In genomic region chr11:92932023-92932422, GRCh38 we compare ENCODE assay signal across 28 cellular contexts. TPM values are rescaled to one million over a fixed set of nuclear protein-coding genes. Genes with fewer than 3 reads are reported as not detected.
A peak's percentile ranks its signal among the peaks of the same experiment; 100 is the strongest.
DNase-seq lines count a peak whose midpoint lies in the region; FAIRE-seq lines count a peak whose summit lies in the region.
"Had no signal": no experiment of that assay in that cellular context is flagged by ENCODE, and none has a peak within 500 bp of the region (broad histone marks: within the 10 kb centered on the region; RNA-seq: fewer than 3 reads in every experiment).

No MANE protein-coding gene starts in this region.

- FAIRE-seq in HTR-8/SVneo (lab: Jason Lieb, UNC) = no peak
- FAIRE-seq: GM12891, HepG2, keratinocyte had no signal

- DNase-seq in DMS53 (lab: John Stamatoyannopoulos, UW) = peak; percentile 56
- DNase-seq in HT1080 (ENCODE audit: low read depth) = peak; percentile 36
- peak; percentile 41 for DNase-seq in astrocyte of the hippocampus (ENCODE audit: low read depth, low spot score)
- DNase-seq in kidney tubule cell (ENCODE audit: low spot score) = peak; percentile 73
- DNase-seq in dedifferentiated amniotic fluid mesenchymal stem cell (ENCODE audit: extremely low spot score) = no peak
- no peak for DNase-seq in stimulated activated CD8-positive, alpha-beta memory T cell treated with anti-CD3 and anti-CD28 coated beads, Interleukin-4, amount 100 ng/mL, for 48 hours
- no peak for DNase-seq in HTR-8/SVneo (ENCODE audit: insufficient read length, low spot score)
- DNase-seq in NCI-H1048 (lab: John Stamatoyannopoulos, UW) = no peak
- DNase-seq: activated CD4-positive, alpha-beta T cell treated with anti-CD3 and anti-CD28 coated beads, Interleukin-2, amount 50 U/mL, for 4 hours; activated naive CD4-positive, alpha-beta T cell treated with anti-CD3 and anti-CD28 coated beads, Interleukin-2, amount 50 U/mL, for 16 hours; AML-193; CD4-positive, alpha-beta memory T cell; gastrocnemius medialis; H9; NCI-H1092; NCI-H187 treated with DMSO at 0.1 percent for 48 hours; T-helper 9 cell had no signal

RNA-seq across cellular contexts. Expression of gene MTNR1B, which starts 37.4 kb away (rescaled TPM):
- total RNA-seq in HT1080 (2014; rRNA removed; shearing (Covaris generic)) = not detected in 2 replicates
- not detected in 2 replicates for polyA plus RNA-seq in HT1080 (2015; cell fraction: cytosol; rRNA removed)
- not detected in 2 replicates for polyA plus RNA-seq in HT1080 (2015; cell fraction: nucleus; rRNA removed)
- total RNA-seq: CD4-positive, alpha-beta memory T cell; gastrocnemius medialis; H9; HepG2; LHCN-M2; lung; neural crest cell; OCI-LY7; progenitor cell of endocrine pancreas; skeletal muscle tissue; subcutaneous adipose tissue had no signal
- polyA plus RNA-seq: CD4-positive, alpha-beta memory T cell; esophagus; HepG2; keratinocyte; lung had no signal

Comparison
In these comparisons a context has a peak if more than half of its experiments do, and no peak if none do; other contexts are left out.
1. DNase-seq: peak in DMS53 (single experiment), HT1080 (single experiment), astrocyte of the hippocampus (single experiment) and kidney tubule cell (single experiment); none in dedifferentiated amniotic fluid mesenchymal stem cell (single experiment), stimulated activated CD8-positive, alpha-beta memory T cell treated with anti-CD3 and anti-CD28 coated beads, Interleukin-4, amount 100 ng/mL, for 48 hours (single experiment), HTR-8/SVneo (single experiment) and NCI-H1048 (single experiment).